1 cellular context compared by ENCODE assay signal in the genomic region with DNA sequence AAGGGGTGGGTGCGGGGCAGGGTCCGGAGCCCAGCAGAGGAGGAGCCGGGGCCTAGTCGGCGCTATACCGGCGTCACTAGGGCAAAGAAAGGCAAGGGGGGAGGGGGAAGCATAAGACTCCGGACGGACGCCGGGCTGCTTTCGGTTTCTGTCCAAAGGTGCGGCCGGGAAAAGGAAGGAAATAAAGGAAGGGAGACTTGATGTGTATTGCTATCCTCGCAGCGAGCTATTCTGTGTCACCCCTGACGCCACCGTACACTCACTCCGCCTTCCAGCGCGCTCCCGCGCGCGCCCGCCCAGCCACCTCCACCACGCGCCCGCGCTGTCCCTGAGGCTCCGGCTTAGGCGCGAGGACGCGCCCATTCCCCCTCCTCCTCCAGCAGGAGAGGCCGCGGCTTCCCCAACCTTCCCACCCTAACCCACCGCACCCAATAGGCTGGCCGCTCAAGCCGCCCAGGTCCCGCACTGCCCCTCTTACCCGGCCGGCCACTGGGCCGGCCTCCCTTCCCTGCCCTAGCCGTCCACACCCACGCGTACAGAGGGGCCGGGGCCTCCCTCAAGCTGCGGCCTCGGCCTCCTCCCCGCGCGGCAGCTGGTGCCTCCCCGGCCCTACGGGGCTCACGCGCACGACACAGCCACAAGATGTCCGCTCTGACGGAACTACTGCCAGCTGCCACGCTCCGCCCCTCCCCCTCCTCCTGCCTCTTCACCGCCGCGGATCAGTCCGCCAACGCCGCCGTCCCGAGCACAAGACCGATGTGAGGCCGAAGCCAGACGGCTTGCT.
TF ChIP-seq lines count a peak whose summit lies in the region.

A gene (minus strand): TSS at position 662 of the 784 bp plus-strand sequence. CDS start 1,043 bp downstream, outside the sequence.

TF ChIP-seq in K562, 482 proteins besides CTCF, POLR2A, EP300 and RAD21 (continued from another document and continues in another):
- TF ChIP-seq, protein P1, sequence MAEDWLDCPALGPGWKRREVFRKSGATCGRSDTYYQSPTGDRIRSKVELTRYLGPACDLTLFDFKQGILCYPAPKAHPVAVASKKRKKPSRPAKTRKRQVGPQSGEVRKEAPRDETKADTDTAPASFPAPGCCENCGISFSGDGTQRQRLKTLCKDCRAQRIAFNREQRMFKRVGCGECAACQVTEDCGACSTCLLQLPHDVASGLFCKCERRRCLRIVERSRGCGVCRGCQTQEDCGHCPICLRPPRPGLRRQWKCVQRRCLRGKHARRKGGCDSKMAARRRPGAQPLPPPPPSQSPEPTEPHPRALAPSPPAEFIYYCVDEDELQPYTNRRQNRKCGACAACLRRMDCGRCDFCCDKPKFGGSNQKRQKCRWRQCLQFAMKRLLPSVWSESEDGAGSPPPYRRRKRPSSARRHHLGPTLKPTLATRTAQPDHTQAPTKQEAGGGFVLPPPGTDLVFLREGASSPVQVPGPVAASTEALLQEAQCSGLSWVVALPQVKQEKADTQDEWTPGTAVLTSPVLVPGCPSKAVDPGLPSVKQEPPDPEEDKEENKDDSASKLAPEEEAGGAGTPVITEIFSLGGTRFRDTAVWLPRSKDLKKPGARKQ (CRISPR knock-in tag; IDR thresholded peaks at IDR 0.05), result no peak
- TF ChIP-seq PHTF2 (CRISPR knock-in tag; IDR thresholded peaks at IDR 0.05) (no peak), ZNF124 (CRISPR knock-in tag; IDR thresholded peaks at IDR 0.05) (no peak), NFE2L1 (tag; IDR thresholded peaks at IDR 0.05; ENCODE audit: borderline replicate concordance, low read depth) (no peak), SIX5 (IDR thresholded peaks at IDR 0.05; ENCODE audit: borderline replicate concordance in 1 of 2, insufficient read depth in 1 of 2, low read depth in 1 of 2, low read length in 2 of 2) (no peak), XRCC5 (IDR thresholded peaks at IDR 0.05; ENCODE audit: low read depth, low read length) (peak; percentile 83; the same call in 1 of the 2 replicates), ESRRB (CRISPR knock-in tag; IDR thresholded peaks at IDR 0.05; ENCODE audit: borderline replicate concordance) (no peak), POU5F1 (IDR thresholded peaks at IDR 0.05; ENCODE audit: borderline replicate concordance, low read depth, low read length, partially characterized antibody) (peak; percentile 34), U2AF2 (optimal IDR thresholded peaks at IDR 0.05; ENCODE audit: low read depth, low read length) (no peak), ZNF584 (CRISPR knock-in tag; IDR thresholded peaks at IDR 0.05; ENCODE audit: low read depth) (no peak), SP2 (IDR thresholded peaks at IDR 0.05; ENCODE audit: extremely low read depth, low read depth, low read length, poor library complexity, severe bottlenecking) (no peak), ZNF551 (CRISPR knock-in tag; IDR thresholded peaks at IDR 0.05) (no peak), HIVEP1 (CRISPR knock-in tag; IDR thresholded peaks at IDR 0.05) (0 out of 2 replicates have a peak, but pooled peaks have one; percentile 9), FOXJ2 (tag; IDR thresholded peaks at IDR 0.05) (peak; percentile 42; the same call in 1 of the 2 replicates), PHF8 (IDR thresholded peaks at IDR 0.05; ENCODE audit: borderline replicate concordance, low read length) (peak; percentile 91; the same call in 1 of the 2 replicates), LARP7 (IDR thresholded peaks at IDR 0.05) (0 out of 2 replicates have a peak, but pooled peaks have one; percentile 58), BCOR (IDR thresholded peaks at IDR 0.05) (peak; percentile 80), PCBP1 (IDR thresholded peaks at IDR 0.05; ENCODE audit: low read depth, low read length, poor library complexity, severe bottlenecking) (peak; percentile 98), ZC3H11A (IDR thresholded peaks at IDR 0.05; ENCODE audit: low read depth, low read length) (peak; percentile 84; the same call in 1 of the 2 replicates), RBBP5 (IDR thresholded peaks at IDR 0.05; ENCODE audit: borderline replicate concordance, insufficient read depth, low read length, poor library complexity, severe bottlenecking) (peak; percentile 77), CREBBP (IDR thresholded peaks at IDR 0.05; ENCODE audit: low read depth, low read length) (no peak), ESRRA (IDR thresholded peaks at IDR 0.05; ENCODE audit: borderline replicate concordance, low read depth) (peak; percentile 55; the same call in 1 of the 2 replicates), ZFP36 (IDR thresholded peaks at IDR 0.05; ENCODE audit: low read depth, low read length, partially characterized antibody) (peak; percentile 11), KLF1 (tag; IDR thresholded peaks at IDR 0.05) (peak; percentile 74; the same call in 1 of the 2 replicates), ZNF77 (CRISPR knock-in tag; IDR thresholded peaks at IDR 0.05) (no peak), GTF2A2 (tag; IDR thresholded peaks at IDR 0.05) (peak; percentile 69; the same call in 1 of the 2 replicates), ZNF263 (CRISPR knock-in tag; IDR thresholded peaks at IDR 0.05; ENCODE audit: borderline replicate concordance) (peak; percentile 74; the same call in 1 of the 2 replicates), ZNF282 (CRISPR knock-in tag; IDR thresholded peaks at IDR 0.05) (no peak), NR2C2 (CRISPR knock-in tag; IDR thresholded peaks at IDR 0.05) (peak; percentile 84; the same call in 1 of the 2 replicates), NR2C2 (tag; IDR thresholded peaks at IDR 0.05) (no peak), SMAD2 (IDR thresholded peaks at IDR 0.05; ENCODE audit: low read depth, low read length) (no peak), CREB1 (IDR thresholded peaks at IDR 0.05) (peak; percentile 74), CREB1 (CRISPR knock-in tag; IDR thresholded peaks at IDR 0.05) (peak; percentile 86), ZNF561 (CRISPR knock-in tag; conservative IDR thresholded peaks at IDR 0.05) (no peak), SMARCB1 (IDR thresholded peaks at IDR 0.05; ENCODE audit: insufficient read length, low read depth) (no peak), GATAD2A (IDR thresholded peaks at IDR 0.05) (peak; percentile 89), HMG20A (CRISPR knock-in tag; conservative IDR thresholded peaks at IDR 0.05) (no peak), NUFIP1 (IDR thresholded peaks at IDR 0.05; ENCODE audit: partially characterized antibody) (no peak), NFRKB (IDR thresholded peaks at IDR 0.05; ENCODE audit: low read depth) (peak; percentile 99), RBFOX2 (IDR thresholded peaks at IDR 0.05; ENCODE audit: low read depth, low read length) (peak; percentile 94), ZNF12 (CRISPR knock-in tag; IDR thresholded peaks at IDR 0.05) (no peak; the same call in 1 of the 2 replicates)
- TF ChIP-seq, protein P2, sequence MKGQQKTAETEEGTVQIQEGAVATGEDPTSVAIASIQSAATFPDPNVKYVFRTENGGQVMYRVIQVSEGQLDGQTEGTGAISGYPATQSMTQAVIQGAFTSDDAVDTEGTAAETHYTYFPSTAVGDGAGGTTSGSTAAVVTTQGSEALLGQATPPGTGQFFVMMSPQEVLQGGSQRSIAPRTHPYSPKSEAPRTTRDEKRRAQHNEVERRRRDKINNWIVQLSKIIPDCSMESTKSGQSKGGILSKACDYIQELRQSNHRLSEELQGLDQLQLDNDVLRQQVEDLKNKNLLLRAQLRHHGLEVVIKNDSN (CRISPR knock-in tag; IDR thresholded peaks at IDR 0.05), result 0 out of 2 replicates have a peak, but pooled peaks have one; percentile 59
- TF ChIP-seq, protein P3, sequence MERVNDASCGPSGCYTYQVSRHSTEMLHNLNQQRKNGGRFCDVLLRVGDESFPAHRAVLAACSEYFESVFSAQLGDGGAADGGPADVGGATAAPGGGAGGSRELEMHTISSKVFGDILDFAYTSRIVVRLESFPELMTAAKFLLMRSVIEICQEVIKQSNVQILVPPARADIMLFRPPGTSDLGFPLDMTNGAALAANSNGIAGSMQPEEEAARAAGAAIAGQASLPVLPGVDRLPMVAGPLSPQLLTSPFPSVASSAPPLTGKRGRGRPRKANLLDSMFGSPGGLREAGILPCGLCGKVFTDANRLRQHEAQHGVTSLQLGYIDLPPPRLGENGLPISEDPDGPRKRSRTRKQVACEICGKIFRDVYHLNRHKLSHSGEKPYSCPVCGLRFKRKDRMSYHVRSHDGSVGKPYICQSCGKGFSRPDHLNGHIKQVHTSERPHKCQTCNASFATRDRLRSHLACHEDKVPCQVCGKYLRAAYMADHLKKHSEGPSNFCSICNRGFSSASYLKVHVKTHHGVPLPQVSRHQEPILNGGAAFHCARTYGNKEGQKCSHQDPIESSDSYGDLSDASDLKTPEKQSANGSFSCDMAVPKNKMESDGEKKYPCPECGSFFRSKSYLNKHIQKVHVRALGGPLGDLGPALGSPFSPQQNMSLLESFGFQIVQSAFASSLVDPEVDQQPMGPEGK (CRISPR knock-in tag; IDR thresholded peaks at IDR 0.05; ENCODE audit: borderline replicate concordance), result no peak
- TF ChIP-seq, protein P4, sequence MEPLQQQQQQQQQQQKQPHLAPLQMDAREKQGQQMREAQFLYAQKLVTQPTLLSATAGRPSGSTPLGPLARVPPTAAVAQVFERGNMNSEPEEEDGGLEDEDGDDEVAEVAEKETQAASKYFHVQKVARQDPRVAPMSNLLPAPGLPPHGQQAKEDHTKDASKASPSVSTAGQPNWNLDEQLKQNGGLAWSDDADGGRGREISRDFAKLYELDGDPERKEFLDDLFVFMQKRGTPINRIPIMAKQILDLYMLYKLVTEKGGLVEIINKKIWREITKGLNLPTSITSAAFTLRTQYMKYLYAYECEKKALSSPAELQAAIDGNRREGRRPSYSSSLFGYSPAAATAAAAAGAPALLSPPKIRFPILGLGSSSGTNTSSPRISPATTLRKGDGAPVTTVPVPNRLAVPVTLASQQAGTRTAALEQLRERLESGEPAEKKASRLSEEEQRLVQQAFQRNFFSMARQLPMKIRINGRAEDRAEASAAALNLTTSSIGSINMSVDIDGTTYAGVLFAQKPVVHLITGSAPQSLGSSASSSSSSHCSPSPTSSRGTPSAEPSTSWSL (CRISPR knock-in tag; IDR thresholded peaks at IDR 0.05; ENCODE audit: borderline replicate concordance), result no peak
- TF ChIP-seq, protein P5, sequence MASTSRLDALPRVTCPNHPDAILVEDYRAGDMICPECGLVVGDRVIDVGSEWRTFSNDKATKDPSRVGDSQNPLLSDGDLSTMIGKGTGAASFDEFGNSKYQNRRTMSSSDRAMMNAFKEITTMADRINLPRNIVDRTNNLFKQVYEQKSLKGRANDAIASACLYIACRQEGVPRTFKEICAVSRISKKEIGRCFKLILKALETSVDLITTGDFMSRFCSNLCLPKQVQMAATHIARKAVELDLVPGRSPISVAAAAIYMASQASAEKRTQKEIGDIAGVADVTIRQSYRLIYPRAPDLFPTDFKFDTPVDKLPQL (IDR thresholded peaks at IDR 0.05; ENCODE audit: extremely low read depth, insufficient read length), result no peak
- TF ChIP-seq, protein P6, sequence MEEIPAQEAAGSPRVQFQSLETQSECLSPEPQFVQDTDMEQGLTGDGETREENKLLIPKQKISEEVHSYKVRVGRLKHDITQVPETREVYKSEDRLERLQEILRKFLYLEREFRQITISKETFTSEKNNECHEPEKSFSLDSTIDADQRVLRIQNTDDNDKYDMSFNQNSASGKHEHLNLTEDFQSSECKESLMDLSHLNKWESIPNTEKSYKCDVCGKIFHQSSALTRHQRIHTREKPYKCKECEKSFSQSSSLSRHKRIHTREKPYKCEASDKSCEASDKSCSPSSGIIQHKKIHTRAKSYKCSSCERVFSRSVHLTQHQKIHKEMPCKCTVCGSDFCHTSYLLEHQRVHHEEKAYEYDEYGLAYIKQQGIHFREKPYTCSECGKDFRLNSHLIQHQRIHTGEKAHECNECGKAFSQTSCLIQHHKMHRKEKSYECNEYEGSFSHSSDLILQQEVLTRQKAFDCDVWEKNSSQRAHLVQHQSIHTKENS (CRISPR knock-in tag; IDR thresholded peaks at IDR 0.05), result no peak
- TF ChIP-seq, protein P7, sequence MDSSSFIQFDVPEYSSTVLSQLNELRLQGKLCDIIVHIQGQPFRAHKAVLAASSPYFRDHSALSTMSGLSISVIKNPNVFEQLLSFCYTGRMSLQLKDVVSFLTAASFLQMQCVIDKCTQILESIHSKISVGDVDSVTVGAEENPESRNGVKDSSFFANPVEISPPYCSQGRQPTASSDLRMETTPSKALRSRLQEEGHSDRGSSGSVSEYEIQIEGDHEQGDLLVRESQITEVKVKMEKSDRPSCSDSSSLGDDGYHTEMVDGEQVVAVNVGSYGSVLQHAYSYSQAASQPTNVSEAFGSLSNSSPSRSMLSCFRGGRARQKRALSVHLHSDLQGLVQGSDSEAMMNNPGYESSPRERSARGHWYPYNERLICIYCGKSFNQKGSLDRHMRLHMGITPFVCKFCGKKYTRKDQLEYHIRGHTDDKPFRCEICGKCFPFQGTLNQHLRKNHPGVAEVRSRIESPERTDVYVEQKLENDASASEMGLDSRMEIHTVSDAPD (CRISPR knock-in tag; IDR thresholded peaks at IDR 0.05), result no peak
- TF ChIP-seq, protein P8, sequence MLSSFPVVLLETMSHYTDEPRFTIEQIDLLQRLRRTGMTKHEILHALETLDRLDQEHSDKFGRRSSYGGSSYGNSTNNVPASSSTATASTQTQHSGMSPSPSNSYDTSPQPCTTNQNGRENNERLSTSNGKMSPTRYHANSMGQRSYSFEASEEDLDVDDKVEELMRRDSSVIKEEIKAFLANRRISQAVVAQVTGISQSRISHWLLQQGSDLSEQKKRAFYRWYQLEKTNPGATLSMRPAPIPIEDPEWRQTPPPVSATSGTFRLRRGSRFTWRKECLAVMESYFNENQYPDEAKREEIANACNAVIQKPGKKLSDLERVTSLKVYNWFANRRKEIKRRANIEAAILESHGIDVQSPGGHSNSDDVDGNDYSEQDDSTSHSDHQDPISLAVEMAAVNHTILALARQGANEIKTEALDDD (IDR thresholded peaks at IDR 0.05), result no peak
- TF ChIP-seq, protein P9, sequence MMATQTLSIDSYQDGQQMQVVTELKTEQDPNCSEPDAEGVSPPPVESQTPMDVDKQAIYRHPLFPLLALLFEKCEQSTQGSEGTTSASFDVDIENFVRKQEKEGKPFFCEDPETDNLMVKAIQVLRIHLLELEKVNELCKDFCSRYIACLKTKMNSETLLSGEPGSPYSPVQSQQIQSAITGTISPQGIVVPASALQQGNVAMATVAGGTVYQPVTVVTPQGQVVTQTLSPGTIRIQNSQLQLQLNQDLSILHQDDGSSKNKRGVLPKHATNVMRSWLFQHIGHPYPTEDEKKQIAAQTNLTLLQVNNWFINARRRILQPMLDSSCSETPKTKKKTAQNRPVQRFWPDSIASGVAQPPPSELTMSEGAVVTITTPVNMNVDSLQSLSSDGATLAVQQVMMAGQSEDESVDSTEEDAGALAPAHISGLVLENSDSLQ (IDR thresholded peaks at IDR 0.05), result peak; percentile 56
